In the genomic region with DNA sequence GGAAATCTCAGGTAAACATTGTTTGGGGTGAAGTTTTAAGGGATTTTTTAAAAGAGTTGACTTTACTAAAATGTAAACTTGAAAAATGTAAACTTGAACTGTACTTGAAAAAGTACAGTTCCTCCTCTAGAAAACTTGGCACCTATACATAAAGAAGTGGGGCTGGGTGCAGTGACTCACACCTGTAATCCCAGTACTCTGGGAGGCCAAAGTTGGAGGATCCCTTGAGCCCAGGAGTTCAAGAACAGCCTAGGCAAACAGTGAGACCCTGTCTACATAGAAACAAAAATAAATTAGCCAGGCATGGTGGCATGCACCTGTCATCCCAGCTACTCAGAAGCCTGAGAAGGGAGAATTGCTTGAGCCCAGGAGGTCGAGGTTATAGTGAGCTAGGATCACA, we compare ENCODE assay signal across 25 cellular contexts.
"Had no signal": no experiment of that assay in that cellular context is flagged by ENCODE, and none has a peak within 500 bp of the region (broad histone marks: within the 10 kb centered on the region; RNA-seq: fewer than 3 reads in every experiment).

No MANE protein-coding gene starts in this region.

- H3K4me3 Mint-ChIP-seq: activated CD4-positive, alpha-beta memory T cell treated with anti-CD3 and anti-CD28 coated beads, Interleukin-2, amount 10 ng/mL, durations not matched to agents 7 days and 5 days; activated naive CD8-positive, alpha-beta T cell treated with anti-CD3 and anti-CD28 coated beads, Interleukin-2, amount 10 ng/mL, durations not matched to agents 7 days and 5 days; central memory CD8-positive, alpha-beta T cell; T-cell had no signal

- H3K27ac ChIP-seq: ascending aorta, body of pancreas, SK-N-MC, VCaP had no signal

- H3K27me3 Mint-ChIP-seq: activated CD4-positive, alpha-beta memory T cell treated with anti-CD3 and anti-CD28 coated beads, Interleukin-2, amount 10 ng/mL, durations not matched to agents 7 days and 5 days; activated naive CD8-positive, alpha-beta T cell treated with anti-CD3 and anti-CD28 coated beads, Interleukin-2, amount 10 ng/mL, durations not matched to agents 7 days and 5 days; central memory CD8-positive, alpha-beta T cell; T-cell had no signal

- H3K36me3 ChIP-seq: ascending aorta had no signal

- DNase-seq: activated CD4-positive, alpha-beta memory T cell treated with anti-CD3 and anti-CD28 coated beads, Interleukin-2, amount 10 ng/mL, durations not matched to agents 7 days and 5 days; activated CD4-positive, alpha-beta T cell treated with anti-CD3 and anti-CD28 coated beads, Interleukin-2, amount 50 U/mL, for 1 hour; activated CD4-positive, CD25-positive, alpha-beta regulatory T cell; activated CD8-positive, alpha-beta memory T cell treated with anti-CD3 and anti-CD28 coated beads, Interleukin-2, amount 50 U/mL, for 48 hours; activated naive CD4-positive, alpha-beta T cell treated with anti-CD3 and anti-CD28 coated beads, Interleukin-2, amount 50 U/mL, for 16 hours; activated naive CD8-positive, alpha-beta T cell treated with anti-CD3 and anti-CD28 coated beads, Interleukin-2, amount 10 ng/mL, durations not matched to agents 7 days and 5 days; activated T-cell treated with anti-CD3 and anti-CD28 coated beads, Interleukin-2, amount 50 U/mL, for 1 hour; body of pancreas; NCI-H1092; NCI-H1417; NCI-H1930; NCI-H345; NCI-H510A; NCI-H526 treated with DMSO at 0.1 percent for 48 hours; NCI-H82; RPMI8226; T-cell; T-helper 2 cell; T1000 had no signal

- H3K9me3 ChIP-seq: ascending aorta, body of pancreas had no signal

- H3K4me3 ChIP-seq: ascending aorta, body of pancreas, SK-N-MC had no signal

- H3K27me3 ChIP-seq: ascending aorta, body of pancreas had no signal

- H3K4me1 ChIP-seq: ascending aorta had no signal

- H3K9me3 Mint-ChIP-seq: activated CD4-positive, alpha-beta memory T cell treated with anti-CD3 and anti-CD28 coated beads, Interleukin-2, amount 10 ng/mL, durations not matched to agents 7 days and 5 days; central memory CD8-positive, alpha-beta T cell; T-cell had no signal

- H3K27ac Mint-ChIP-seq: activated CD4-positive, alpha-beta memory T cell treated with anti-CD3 and anti-CD28 coated beads, Interleukin-2, amount 10 ng/mL, durations not matched to agents 7 days and 5 days; activated naive CD8-positive, alpha-beta T cell treated with anti-CD3 and anti-CD28 coated beads, Interleukin-2, amount 10 ng/mL, durations not matched to agents 7 days and 5 days; T-cell had no signal

- ATAC-seq: body of pancreas, Panc1, Right ventricle myocardium inferior, T-cell had no signal
